10 cellular contexts compared by ENCODE assay signal in genomic region chr15:68672781-68673205, GRCh38.
DNase-seq lines count a peak whose midpoint lies in the region; ATAC-seq, FAIRE-seq and TF ChIP-seq lines count a peak whose summit lies in the region.
"Had no signal": no experiment of that assay in that cellular context is flagged by ENCODE, and none has a peak within 500 bp of the region (broad histone marks: within the 10 kb centered on the region; RNA-seq: fewer than 3 reads in every experiment).

No MANE protein-coding gene starts in this region.

- no peak overlapping the region for H3K27ac Mint-ChIP-seq in WTC11
- no peak overlapping the region for H3K27ac Mint-ChIP-seq in naive thymus-derived CD8-positive, alpha-beta T cell

- no peak overlapping the region for H2AK5ac ChIP-seq in mesendoderm (ENCODE audit: low read length)

- CTCF ChIA-PET in BJ (lab: Yijun Ruan, JAX): interaction anchor here (1.0 to 9.3 kb wide), 10 partner anchors 12 to 420 kb away, joined by 3 to 153 read pairs (median 8); no protein-coding TSS in a partner anchor
- CTCF ChIA-PET in WTC11 (lab: Charles Lee): interaction anchor here (0.6 to 8.1 kb wide), 38 partner anchors 9 to 708 kb away, joined by 3 to 174 read pairs (median 8); no protein-coding TSS in a partner anchor

- no peaks in the 10 kb centered on the region for H3K4me1 ChIP-seq in mesendoderm (ENCODE audit: control insufficient read depth, low read depth, low read length)

- no CpG with 5 or more reads among the region's 4 CpGs for WGBS in mesendoderm (ENCODE audit: extremely low coverage, insufficient coverage, low lambda C conversion rate)

- no peak overlapping the region for H4K5ac ChIP-seq in mesendoderm (ENCODE audit: low read length)

- TF ChIP-seq CTCF in BJ (IDR thresholded peaks at IDR 0.05; ENCODE audit: insufficient read depth, low read depth, low read length) (peak; percentile 39), WTC11 (IDR thresholded peaks at IDR 0.05) (no peak)

- no peak overlapping the region for H2BK120ac ChIP-seq in mesendoderm (ENCODE audit: low read depth, low read length)

- peak; percentile 71 for ATAC-seq in WTC11
- ATAC-seq in naive thymus-derived CD8-positive, alpha-beta T cell: no peak
- no peak for ATAC-seq in GM21529 (IDR thresholded peaks at IDR 0.05; ENCODE audit: unreplicated experiment)
- no peak for ATAC-seq in GM19351 (IDR thresholded peaks at IDR 0.05; ENCODE audit: unreplicated experiment)
- no peak for ATAC-seq in HG03342 (IDR thresholded peaks at IDR 0.05; ENCODE audit: unreplicated experiment)

- no peak overlapping the region for H3K4ac ChIP-seq in mesendoderm (ENCODE audit: low read depth, low read length)

- H3K9me3 Mint-ChIP-seq in WTC11: peaks cover 8% of the 10 kb centered on the region
- peaks cover 0 to 2% (median 0%) of the 10 kb centered on the region in 9 donors for H3K9me3 Mint-ChIP-seq in naive thymus-derived CD8-positive, alpha-beta T cell

- H3K27me3 Mint-ChIP-seq in WTC11 (ENCODE audit: low read depth): no peaks in the 10 kb centered on the region
- H3K27me3 Mint-ChIP-seq in naive thymus-derived CD8-positive, alpha-beta T cell: peaks cover 11 to 36% (median 25%) of the 10 kb centered on the region in 5 donors

- no peak overlapping the region for H2BK15ac ChIP-seq in mesendoderm (replicated peaks; ENCODE audit: low read depth)

- no peaks in the 10 kb centered on the region; the same call in 1 of the 2 replicates for H3K36me3 Mint-ChIP-seq in WTC11
- no peaks in the 10 kb centered on the region for H3K36me3 Mint-ChIP-seq in naive thymus-derived CD8-positive, alpha-beta T cell

- H3K36me3 ChIP-seq in BJ (ENCODE audit: control insufficient read depth, insufficient read depth, low read length) (no peaks in the 10 kb centered on the region), mesendoderm (ENCODE audit: control insufficient read depth, insufficient read depth, low read length) (no peaks in the 10 kb centered on the region)
- H3K36me3 ChIP-seq: neutrophil had no signal

- H4K8ac ChIP-seq in mesendoderm (ENCODE audit: low read depth, low read length): no peak overlapping the region

- no peak overlapping the region for H2BK5ac ChIP-seq in mesendoderm (ENCODE audit: low read length)

- POLR2A ChIA-PET in BJ (lab: Charles Lee) (no interaction called here), WTC11 (lab: Charles Lee) (no interaction called here)
- POLR2A ChIA-PET in naive thymus-derived CD8-positive, alpha-beta T cell (lab: Charles Lee): no interaction called here

- H3K4me3 Mint-ChIP-seq in WTC11: no peak overlapping the region
- no peak overlapping the region for H3K4me3 Mint-ChIP-seq in naive thymus-derived CD8-positive, alpha-beta T cell

- H3K79me2 ChIP-seq in mesendoderm (ENCODE audit: control insufficient read depth, insufficient read depth, low read length): no peaks in the 10 kb centered on the region

- H3K4me3 ChIP-seq in BJ (ENCODE audit: low read depth, low read length) (no peak overlapping the region), mesendoderm (ENCODE audit: low read length) (no peak overlapping the region)

- no peak for DNase-seq in BJ (ENCODE audit: low read depth)
- DNase-seq in HTR-8/SVneo (ENCODE audit: insufficient read length, low spot score): peak; percentile 48
- DNase-seq in WTC11 (ENCODE audit: low spot score): peak; percentile 49
- DNase-seq in mesendoderm: peak; percentile 65
- DNase-seq in naive thymus-derived CD8-positive, alpha-beta T cell: no peak
- DNase-seq: T-helper 1 cell had no signal

- H3K4me1 Mint-ChIP-seq in WTC11: peaks cover 11% of the 10 kb centered on the region
- peaks cover 2 to 15% (median 4%) of the 10 kb centered on the region in 4 donors for H3K4me1 Mint-ChIP-seq in naive thymus-derived CD8-positive, alpha-beta T cell

- no peak overlapping the region for H3K23ac ChIP-seq in mesendoderm (ENCODE audit: low read length)

- H3K18ac ChIP-seq in mesendoderm (ENCODE audit: low read length): no peak overlapping the region

- no peak overlapping the region for H3K4me2 ChIP-seq in mesendoderm (ENCODE audit: low read length)

- FAIRE-seq in HTR-8/SVneo (lab: Jason Lieb, UNC): peak; percentile 77

- H3K56ac ChIP-seq in mesendoderm (ENCODE audit: low read length): no peak overlapping the region

- H3K9ac ChIP-seq in mesendoderm (ENCODE audit: low read length): no peak overlapping the region

- no peak overlapping the region for H3K27ac ChIP-seq in mesendoderm (ENCODE audit: low read depth, low read length)
- H3K27ac ChIP-seq: neutrophil had no signal

- H3K79me1 ChIP-seq in mesendoderm (ENCODE audit: low read length): no peaks in the 10 kb centered on the region

- H3K27me3 ChIP-seq in BJ (ENCODE audit: control insufficient read depth, insufficient read depth, low read length) (no peaks in the 10 kb centered on the region), mesendoderm (ENCODE audit: insufficient read depth, low read length, poor library complexity) (no peaks in the 10 kb centered on the region)
- H3K27me3 ChIP-seq: neutrophil had no signal

TF ChIP-seq in WTC11, 78 proteins besides CTCF, POLR2A, EP300 and RAD21:
- no peak for TF ChIP-seq ATF1 (CRISPR knock-in tag; IDR thresholded peaks at IDR 0.05)
- TF ChIP-seq NR2C2 (CRISPR knock-in tag; IDR thresholded peaks at IDR 0.05): no peak
- no peak for TF ChIP-seq ZNF219 (CRISPR knock-in tag; IDR thresholded peaks at IDR 0.05; ENCODE audit: borderline replicate concordance)
- TF ChIP-seq JAZF1 (CRISPR knock-in tag; IDR thresholded peaks at IDR 0.05): no peak
- no peak for TF ChIP-seq CREM (CRISPR knock-in tag; IDR thresholded peaks at IDR 0.05)

Comparison
In these comparisons a context has a peak if more than half of its experiments do, and no peak if none do; other contexts are left out.
1. DNase-seq: peak in HTR-8/SVneo (single experiment), WTC11 (single experiment) and mesendoderm (single experiment); none in BJ (single experiment) and naive thymus-derived CD8-positive, alpha-beta T cell (0 of 10).